ENCODE assay signal across 15 cellular contexts in genomic region chr14:39763402-39763890, GRCh38.
DNase-seq lines count a peak whose midpoint lies in the region; ATAC-seq, FAIRE-seq and TF ChIP-seq lines count a peak whose summit lies in the region.
"Had no signal": no experiment of that assay in that cellular context is flagged by ENCODE, and none has a peak within 500 bp of the region (broad histone marks: within the 10 kb centered on the region; RNA-seq: fewer than 3 reads in every experiment).

No MANE protein-coding gene starts in this region.

- H3K9me3 ChIP-seq in OCI-LY1 (ENCODE audit: low read length), result peaks cover 14% of the 10 kb centered on the region
- H3K9me3 ChIP-seq: esophagus muscularis mucosa, tibial nerve had no signal

- no peaks in the 10 kb centered on the region for H3F3A ChIP-seq in OCI-LY1 (ENCODE audit: insufficient read depth, low read length)

- peaks cover 30% of the 10 kb centered on the region for H3K4me1 ChIP-seq in OCI-LY1 (ENCODE audit: insufficient read depth, low read length, severe bottlenecking)
- H3K4me1 ChIP-seq: esophagus muscularis mucosa, tibial nerve had no signal

- DNase-seq in GM06990 (ENCODE audit: extremely low read depth, insufficient read length) (peak; percentile 19), H54 (ENCODE audit: insufficient read length, low spot score) (no peak), SKM-1 treated with dmso at 0.1 percent for 144 hours (lab: John Stamatoyannopoulos, UW; ENCODE audit: unreplicated experiment) (no peak)
- DNase-seq in activated CD4-positive, alpha-beta T cell treated with anti-CD3 and anti-CD28 coated beads for 48 hours, result no peak
- no peak for DNase-seq in activated CD8-positive, alpha-beta memory T cell treated with anti-CD3 and anti-CD28 coated beads, Interleukin-2, amount 50 U/mL, for 48 hours
- DNase-seq: AML-193, WERI-Rb-1 had no signal

- H2AFZ ChIP-seq in OCI-LY1 (ENCODE audit: low read length), result no peak overlapping the region

- H3K27ac ChIP-seq in OCI-LY1 (ENCODE audit: low read depth, low read length, poor library complexity, severe bottlenecking), result peak overlapping the region; percentile 91
- H3K27ac ChIP-seq: esophagus muscularis mucosa, HL-60, tibial nerve, WERI-Rb-1 had no signal

- peak; percentile 38 for ATAC-seq in GM19351 (IDR thresholded peaks at IDR 0.05; ENCODE audit: unreplicated experiment)
- peak; percentile 42 for ATAC-seq in HG02938 (IDR thresholded peaks at IDR 0.05; ENCODE audit: unreplicated experiment)
- ATAC-seq: sciatic nerve had no signal

- H3K9ac ChIP-seq in OCI-LY1 (ENCODE audit: low read length), result peak overlapping the region; percentile 37; the same call in 1 of the 2 replicates

- peak overlapping the region; percentile 69 for H3K4me2 ChIP-seq in OCI-LY1 (ENCODE audit: low read length)

- H3K27me3 ChIP-seq in GM06990 (replicated peaks; ENCODE audit: control insufficient read depth, insufficient read depth, low read length), result no peaks in the 10 kb centered on the region
- H3K27me3 ChIP-seq in OCI-LY1 (ENCODE audit: insufficient read depth, low read length), result no peaks in the 10 kb centered on the region
- H3K27me3 ChIP-seq: esophagus muscularis mucosa, tibial nerve had no signal

- H3K4me3 ChIP-seq in GM06990 (replicated peaks; ENCODE audit: low read depth, low read length), result no peak overlapping the region
- no peak overlapping the region for H3K4me3 ChIP-seq in OCI-LY1 (ENCODE audit: low read depth, low read length, poor library complexity, severe bottlenecking)
- H3K4me3 ChIP-seq: esophagus muscularis mucosa, tibial nerve had no signal

- no peak for FAIRE-seq in H54 (lab: Jason Lieb, UNC)
- FAIRE-seq: G401.6 had no signal

- no peak for TF ChIP-seq CTCF in GM06990 (IDR thresholded peaks at IDR 0.05; ENCODE audit: insufficient read depth, low read length, poor library complexity, severe bottlenecking)
- TF ChIP-seq CTCF in OCI-LY1 (IDR thresholded peaks at IDR 0.05; ENCODE audit: low read length), result no peak

- H4K20me1 ChIP-seq in OCI-LY1 (ENCODE audit: insufficient read depth, low read length), result no peaks in the 10 kb centered on the region

- no peaks in the 10 kb centered on the region for H3K9me2 ChIP-seq in OCI-LY1 (ENCODE audit: low read depth, low read length)

- H3K36me3 ChIP-seq in GM06990 (ENCODE audit: control insufficient read depth, insufficient read depth, low read length) (no peaks in the 10 kb centered on the region), OCI-LY1 (ENCODE audit: insufficient read depth, low read length) (no peaks in the 10 kb centered on the region)
- H3K36me3 ChIP-seq: esophagus muscularis mucosa, tibial nerve, WERI-Rb-1 had no signal

- no peak for TF ChIP-seq POLR2A in H54 (IDR thresholded peaks at IDR 0.05; ENCODE audit: low read depth, low read length)

- no peaks in the 10 kb centered on the region for H3K79me2 ChIP-seq in OCI-LY1 (ENCODE audit: insufficient read depth, low read length)
